In genomic region chr1:220747426-220748090, GRCh38 we compare ENCODE assay signal across 10 cellular contexts. TPM values are rescaled to one million over a fixed set of nuclear protein-coding genes. Genes with fewer than 3 reads are reported as not detected.
DNase-seq lines count a peak whose midpoint lies in the region; ATAC-seq and TF ChIP-seq lines count a peak whose summit lies in the region.
"Had no signal": no experiment of that assay in that cellular context is flagged by ENCODE, and none has a peak within 500 bp of the region (broad histone marks: within the 10 kb centered on the region; RNA-seq: fewer than 3 reads in every experiment).

No MANE protein-coding gene starts in this region.

- H3K9me3 Mint-ChIP-seq in activated T-cell treated with anti-CD3 and anti-CD28 coated beads, Interleukin-2, amount 50 U/mL, for 4 hours, result no peaks in the 10 kb centered on the region

- ATAC-seq in activated T-cell treated with anti-CD3 and anti-CD28 coated beads, Interleukin-2, amount 50 U/mL, for 4 hours, result no peak
- ATAC-seq in right lobe of liver (no peak), GM18505 (IDR thresholded peaks at IDR 0.05; ENCODE audit: unreplicated experiment) (no peak)
- no peak for ATAC-seq in activated CD4-positive, CD25-positive, alpha-beta regulatory T cell treated with anti-CD3 and anti-CD28 coated beads, Interleukin-2, amount 50 U/mL, for 24 hours

- peak overlapping the region; percentile 65 for H3K4me3 ChIP-seq in astrocyte of the spinal cord (ENCODE audit: low read depth, low read length)
- H3K4me3 ChIP-seq in right lobe of liver, result peak overlapping the region; percentile 71 to 93 (median 85)
- H3K4me3 ChIP-seq in tibial nerve, result peak overlapping the region; percentile 54 to 85 (median 80)

- no peak for DNase-seq in activated T-cell treated with anti-CD3 and anti-CD28 coated beads, Interleukin-2, amount 50 U/mL, for 4 hours
- no peak for DNase-seq in activated T-cell treated with anti-CD3 and anti-CD28 coated beads for 4 hours
- DNase-seq in astrocyte of the spinal cord (ENCODE audit: low read depth, low spot score), result no peak
- no peak for DNase-seq in right lobe of liver
- DNase-seq in tibial nerve (ENCODE audit: low spot score in 2 of 2), result no peak
- DNase-seq in retina, result no peak
- DNase-seq: DND-41 had no signal

- 14% methylated on average over 13 of the region's 18 CpGs for WGBS in right lobe of liver (ENCODE audit: insufficient coverage, low coverage, low lambda C conversion rate, missing lambda C conversion rate)
- 8 to 13% methylated on average over 18 of the region's 18 CpGs for WGBS in tibial nerve, 2 donors

- in situ Hi-C loops in astrocyte of the spinal cord (cut with HindIII; ENCODE audit: low sequenced_read_pairs), result no loop called here

- no peaks in the 10 kb centered on the region for H3K36me3 ChIP-seq in right lobe of liver
- H3K36me3 ChIP-seq in tibial nerve, result no peaks in the 10 kb centered on the region

- no peaks in the 10 kb centered on the region for H3K36me3 Mint-ChIP-seq in activated T-cell treated with anti-CD3 and anti-CD28 coated beads, Interleukin-2, amount 50 U/mL, for 4 hours (ENCODE audit: insufficient read depth)

- intact Hi-C loops in right lobe of liver (cut with DNase I), result no loop called here

- TF ChIP-seq POLR2A in right lobe of liver (IDR thresholded peaks at IDR 0.05), result no peak
- TF ChIP-seq POLR2A in tibial nerve (IDR thresholded peaks at IDR 0.05), result no peak
- TF ChIP-seq POLR2A in GM18505 (IDR thresholded peaks at IDR 0.05; ENCODE audit: borderline replicate concordance, extremely low read depth, insufficient read depth, insufficient read length), result no peak

- TF ChIP-seq EP300 in tibial nerve (IDR thresholded peaks at IDR 0.05), result no peak

- H3K27me3 Mint-ChIP-seq in activated T-cell treated with anti-CD3 and anti-CD28 coated beads, Interleukin-2, amount 50 U/mL, for 4 hours (ENCODE audit: low read depth), result peaks cover 60% of the 10 kb centered on the region

- peak overlapping the region; percentile 56 for H3K4me3 Mint-ChIP-seq in activated T-cell treated with anti-CD3 and anti-CD28 coated beads, Interleukin-2, amount 50 U/mL, for 4 hours

- TF ChIP-seq CTCF in astrocyte of the spinal cord (IDR thresholded peaks at IDR 0.05; ENCODE audit: low read depth, low read length), result no peak
- TF ChIP-seq CTCF in right lobe of liver (IDR thresholded peaks at IDR 0.05), result peak in 1 of 4 donors; percentile 10
- TF ChIP-seq CTCF in tibial nerve (IDR thresholded peaks at IDR 0.05), result no peak

- H3K9me3 ChIP-seq in right lobe of liver, result no peaks in the 10 kb centered on the region
- no peaks in the 10 kb centered on the region for H3K9me3 ChIP-seq in tibial nerve

- peaks cover 0 to 40% (median 10%) of the 10 kb centered on the region in 4 donors for H3K4me1 ChIP-seq in right lobe of liver
- H3K4me1 ChIP-seq in tibial nerve, result peaks cover 0 to 42% (median 12%) of the 10 kb centered on the region in 4 donors

- H3K4me1 Mint-ChIP-seq in activated T-cell treated with anti-CD3 and anti-CD28 coated beads, Interleukin-2, amount 50 U/mL, for 4 hours (ENCODE audit: low read depth), result peaks cover 7% of the 10 kb centered on the region

- H3K27me3 ChIP-seq in right lobe of liver (no peaks in the 10 kb centered on the region), tibial nerve (no peaks in the 10 kb centered on the region)

- H3K27ac ChIP-seq in right lobe of liver (peak overlapping the region; percentile 68 to 96 (median 94)), tibial nerve (peak overlapping the region; percentile 78 to 93 (median 84))

RNA-seq across cellular contexts. Expression of gene MTARC2, which starts 0.6 kb away (rescaled TPM):
- total RNA-seq in activated T-cell treated with anti-CD3 and anti-CD28 coated beads, Interleukin-2, amount 50 U/mL, for 4 hours, result under 1 TPM in 1 of 3 donors, not detected in 2; 0.29 TPM
- total RNA-seq in right lobe of liver (100 to 1,000 TPM in 3 of 6 experiments, 10 to 100 TPM in 3; 41.8 to 140 (median 86.6) TPM), tibial nerve (10 to 100 TPM; 24.3 to 40.5 (median 31.9) TPM)
- total RNA-seq: activated CD8-positive, alpha-beta memory T cell treated with anti-CD3 and anti-CD28 coated beads for 36 hours had no signal

RNA-seq across cellular contexts. Expression of gene MTARC1, which starts 39.2 kb away (rescaled TPM):
- total RNA-seq in activated T-cell treated with anti-CD3 and anti-CD28 coated beads, Interleukin-2, amount 50 U/mL, for 4 hours, result under 1 TPM in 2 of 3 donors, not detected in 1; 0.26 to 0.27 TPM
- total RNA-seq in right lobe of liver, result 10 to 100 TPM; 14.5 to 83.6 (median 35.2) TPM
- 10 to 100 TPM; 32.2 to 81.8 (median 36.5) TPM for total RNA-seq in tibial nerve
- total RNA-seq: activated CD8-positive, alpha-beta memory T cell treated with anti-CD3 and anti-CD28 coated beads for 36 hours had no signal

RNA-seq across cellular contexts. Expression of gene C1orf115, which starts 57.4 kb away (rescaled TPM):
- under 1 TPM; 0.18 to 0.27 (median 0.18) TPM for total RNA-seq in activated T-cell treated with anti-CD3 and anti-CD28 coated beads, Interleukin-2, amount 50 U/mL, for 4 hours
- total RNA-seq in right lobe of liver, result 10 to 100 TPM; 45.2 to 65.9 (median 50.8) TPM
- total RNA-seq in tibial nerve, result 10 to 100 TPM; 21.2 to 34.3 (median 28.8) TPM

Comparison
In these comparisons a context has a peak if more than half of its experiments do, and no peak if none do; other contexts are left out.
1. RNA of gene MTARC2, which starts 0.6 kb away (total RNA-seq): 41.8 to 140 TPM in right lobe of liver and 24.3 to 40.5 TPM in tibial nerve; 0.29 TPM in activated T-cell treated with anti-CD3 and anti-CD28 coated beads, Interleukin-2, amount 50 U/mL, for 4 hours; every median in the first group is over 10 times any median in the second.
2. RNA of gene MTARC1, which starts 39.2 kb away (total RNA-seq): 14.5 to 83.6 TPM in right lobe of liver and 32.2 to 81.8 TPM in tibial nerve; 0.26 to 0.27 TPM in activated T-cell treated with anti-CD3 and anti-CD28 coated beads, Interleukin-2, amount 50 U/mL, for 4 hours; every median in the first group is over 10 times any median in the second.
3. RNA of gene C1orf115, which starts 57.4 kb away (total RNA-seq): 45.2 to 65.9 TPM in right lobe of liver and 21.2 to 34.3 TPM in tibial nerve; 0.18 to 0.27 TPM in activated T-cell treated with anti-CD3 and anti-CD28 coated beads, Interleukin-2, amount 50 U/mL, for 4 hours; every median in the first group is over 10 times any median in the second.
4. Peak in every context shown above with its lines, with median percentiles within 50 percentile points of each other: H3K4me3 ChIP-seq.